In the genomic region with DNA sequence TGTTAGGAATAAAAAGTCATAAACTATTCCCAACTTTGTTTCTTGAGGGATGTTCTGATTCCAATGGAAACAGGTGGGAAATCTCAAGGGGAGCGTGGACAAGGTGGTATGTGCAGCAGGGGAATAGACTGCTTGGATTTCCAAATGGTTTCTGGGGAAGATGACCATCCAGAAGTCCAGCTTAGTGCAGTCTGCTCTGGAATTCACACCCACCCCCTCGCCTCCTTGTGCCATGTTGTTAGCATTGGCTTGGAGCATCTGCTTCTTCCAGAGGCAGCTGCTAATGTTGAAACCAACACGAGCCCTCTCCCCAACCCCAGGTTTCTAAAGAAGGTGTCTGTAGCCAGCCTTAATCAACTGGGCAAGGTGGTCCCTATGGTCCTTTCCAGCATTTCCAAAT, we compare ENCODE assay signal across 8 cellular contexts.
"Had no signal": no experiment of that assay in that cellular context is flagged by ENCODE, and none has a peak within 500 bp of the region (broad histone marks: within the 10 kb centered on the region; RNA-seq: fewer than 3 reads in every experiment).

No MANE protein-coding gene starts in this region.

- H3K9ac ChIP-seq: parathyroid adenoma had no signal

- H3K36me3 ChIP-seq: prostate gland, right lobe of liver, thoracic aorta had no signal

- H3K79me2 ChIP-seq: parathyroid adenoma had no signal

- H3K9me3 ChIP-seq: esophagus muscularis mucosa, mucosa of descending colon, prostate gland, right lobe of liver, stomach, thoracic aorta had no signal

- H2AFZ ChIP-seq: parathyroid adenoma had no signal

- H3K4me3 ChIP-seq: esophagus muscularis mucosa, mucosa of descending colon, prostate gland, right lobe of liver, stomach, thoracic aorta had no signal

- H3K27me3 ChIP-seq: esophagus muscularis mucosa, right lobe of liver, stomach had no signal

- H3K27ac ChIP-seq: epithelial cell of prostate, parathyroid adenoma, prostate gland, right lobe of liver, stomach, thoracic aorta had no signal
